Comparison of ENCODE assay signal across 9 cellular contexts in the genomic region with DNA sequence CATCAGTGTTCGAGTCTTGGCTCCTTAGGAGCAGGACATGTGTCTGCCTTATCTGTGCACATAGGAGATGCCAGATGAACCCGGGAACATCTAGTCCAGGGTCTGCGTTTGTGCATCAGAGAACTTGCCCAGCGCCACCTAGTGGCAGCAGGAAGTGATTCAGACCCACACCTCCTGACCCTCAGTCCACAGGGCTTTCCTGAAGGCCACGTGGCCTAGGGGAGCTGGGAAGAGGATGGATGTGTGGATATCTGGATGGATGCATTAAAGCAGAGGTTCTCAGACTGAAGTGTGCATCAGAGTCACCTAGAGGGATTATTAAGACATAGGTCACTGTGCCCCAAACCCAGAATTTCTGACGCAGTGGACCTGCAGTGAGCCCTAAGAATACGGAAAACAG. TPM values are rescaled to one million over a fixed set of nuclear protein-coding genes. Genes with fewer than 3 reads are reported as not detected.
DNase-seq lines count a peak whose midpoint lies in the region; ATAC-seq and TF ChIP-seq lines count a peak whose summit lies in the region.
"Had no signal": no experiment of that assay in that cellular context is flagged by ENCODE, and none has a peak within 500 bp of the region (broad histone marks: within the 10 kb centered on the region; RNA-seq: fewer than 3 reads in every experiment).

No MANE protein-coding gene starts in this region.

- peaks cover 0 to 6% (median 2%) of the 10 kb centered on the region in 4 donors for H3K4me1 ChIP-seq in liver (ENCODE audit: control insufficient read depth in 4 of 4, insufficient read depth in 4 of 4, low read length in 3 of 4)

- 49% methylated on average over 7 of the region's 7 CpGs for WGBS in liver

- ATAC-seq in stimulated activated effector memory CD8-positive, alpha-beta T cell treated with anti-CD3 and anti-CD28 coated beads, Interleukin-12 subunit alpha, Interleukin-12 subunit beta, amount 100 ng/mL, for 72 hours = peak; percentile 61
- ATAC-seq in GM19023 (IDR thresholded peaks at IDR 0.05; ENCODE audit: unreplicated experiment) = no peak

- H3K4me3 ChIP-seq in AG04449 (ENCODE audit: low read depth, low read length) (no peak overlapping the region), cardiac fibroblast (replicated peaks in 1 of 2; ENCODE audit: low read depth in 2 of 2, low read length in 2 of 2) (no peak overlapping the region), liver (ENCODE audit: low read depth in 1 of 3, low read length in 3 of 3) (no peak overlapping the region)

- TF ChIP-seq CTCF in AG04449 (IDR thresholded peaks at IDR 0.05; ENCODE audit: insufficient read depth, low read length, missing control alignments) (peak; percentile 61), GM13976 (IDR thresholded peaks at IDR 0.05; ENCODE audit: borderline replicate concordance, control extremely low read depth, extremely low read depth, insufficient read depth, missing control alignments) (peak; percentile 69), LNCAP (IDR thresholded peaks at IDR 0.05) (peak; percentile 80), cardiac fibroblast (IDR thresholded peaks at IDR 0.05; ENCODE audit: low read depth, low read length) (peak; percentile 55), liver (IDR thresholded peaks at IDR 0.05; ENCODE audit: low read depth, low read length, missing input control) (peak; percentile 49)

- POLR2A ChIA-PET in AG04449 (lab: Yijun Ruan, JAX) = no interaction called here

- no peaks in the 10 kb centered on the region for H3K36me3 ChIP-seq in liver (ENCODE audit: control insufficient read depth in 4 of 4, insufficient read depth in 3 of 4, low read depth in 1 of 4, low read length in 3 of 4)

- H3K9me3 Mint-ChIP-seq in stimulated activated effector memory CD8-positive, alpha-beta T cell treated with anti-CD3 and anti-CD28 coated beads, Interleukin-12 subunit alpha, Interleukin-12 subunit beta, amount 100 ng/mL, for 72 hours = no peaks in the 10 kb centered on the region

- in situ Hi-C loops in GM13976 (cut with MboI; ENCODE audit: low sequenced_read_pairs, unreplicated experiment) = no loop called here

- no peak overlapping the region for H3K27ac ChIP-seq in liver (ENCODE audit: low read depth in 1 of 2, low read length in 2 of 2)

- peak; percentile 43 to 84 for TF ChIP-seq RAD21 in liver (IDR thresholded peaks at IDR 0.05)

- no peaks in the 10 kb centered on the region for H3K36me3 Mint-ChIP-seq in stimulated activated effector memory CD8-positive, alpha-beta T cell treated with anti-CD3 and anti-CD28 coated beads, Interleukin-12 subunit alpha, Interleukin-12 subunit beta, amount 100 ng/mL, for 72 hours

- CTCF ChIA-PET in AG04449 (lab: Yijun Ruan, JAX) = interaction anchor here (0.8 to 4.0 kb wide), 9 partner anchors 10 to 495 kb away, joined by 3 to 28 read pairs (median 5); no protein-coding TSS in a partner anchor

- no peak overlapping the region for H3K4me3 Mint-ChIP-seq in stimulated activated effector memory CD8-positive, alpha-beta T cell treated with anti-CD3 and anti-CD28 coated beads, Interleukin-12 subunit alpha, Interleukin-12 subunit beta, amount 100 ng/mL, for 72 hours

- H3K27me3 ChIP-seq in liver (ENCODE audit: control insufficient read depth in 4 of 4, insufficient read depth in 4 of 4, low read length in 3 of 4) = no peaks in the 10 kb centered on the region

- no peak overlapping the region for H3K27ac Mint-ChIP-seq in stimulated activated effector memory CD8-positive, alpha-beta T cell treated with anti-CD3 and anti-CD28 coated beads, Interleukin-12 subunit alpha, Interleukin-12 subunit beta, amount 100 ng/mL, for 72 hours

- DNase-seq in AG04449 (ENCODE audit: low read depth, low spot score) (no peak), GM13976 (ENCODE audit: low spot score) (peak; percentile 57), T-helper 2 cell (peak in 3 of 5 experiments; percentile 21 to 39 (median 22)), cardiac fibroblast (ENCODE audit: low read depth in 2 of 2) (peak; percentile 27 to 31)
- DNase-seq in stimulated activated effector memory CD8-positive, alpha-beta T cell treated with anti-CD3 and anti-CD28 coated beads, Interleukin-12 subunit alpha, Interleukin-12 subunit beta, amount 100 ng/mL, for 72 hours (ENCODE audit: low spot score in 2 of 2) = peak; percentile 26 to 61

- H3K9ac ChIP-seq in liver (ENCODE audit: low read depth in 1 of 2, low read length in 2 of 2) = no peak overlapping the region

- H3K9me3 ChIP-seq in liver (ENCODE audit: control insufficient read depth in 4 of 4, low read length in 3 of 4) = no peaks in the 10 kb centered on the region

- H3K4me1 Mint-ChIP-seq in stimulated activated effector memory CD8-positive, alpha-beta T cell treated with anti-CD3 and anti-CD28 coated beads, Interleukin-12 subunit alpha, Interleukin-12 subunit beta, amount 100 ng/mL, for 72 hours = no peaks in the 10 kb centered on the region

TF ChIP-seq in liver, 16 proteins besides CTCF, POLR2A, EP300 and RAD21:
- TF ChIP-seq HNF4G (IDR thresholded peaks at IDR 0.05) = peak; percentile 66
- no peak for TF ChIP-seq TAF1 (conservative IDR thresholded peaks at IDR 0.05)
- peak in 1 of 2 donors; percentile 49 for TF ChIP-seq RXRA (IDR thresholded peaks at IDR 0.05)
- peak; percentile 47 to 92 for TF ChIP-seq HNF4A (conservative IDR thresholded peaks at IDR 0.05)
- TF ChIP-seq FOXA1 (IDR thresholded peaks at IDR 0.05) = no peak
- TF ChIP-seq, protein P1, sequence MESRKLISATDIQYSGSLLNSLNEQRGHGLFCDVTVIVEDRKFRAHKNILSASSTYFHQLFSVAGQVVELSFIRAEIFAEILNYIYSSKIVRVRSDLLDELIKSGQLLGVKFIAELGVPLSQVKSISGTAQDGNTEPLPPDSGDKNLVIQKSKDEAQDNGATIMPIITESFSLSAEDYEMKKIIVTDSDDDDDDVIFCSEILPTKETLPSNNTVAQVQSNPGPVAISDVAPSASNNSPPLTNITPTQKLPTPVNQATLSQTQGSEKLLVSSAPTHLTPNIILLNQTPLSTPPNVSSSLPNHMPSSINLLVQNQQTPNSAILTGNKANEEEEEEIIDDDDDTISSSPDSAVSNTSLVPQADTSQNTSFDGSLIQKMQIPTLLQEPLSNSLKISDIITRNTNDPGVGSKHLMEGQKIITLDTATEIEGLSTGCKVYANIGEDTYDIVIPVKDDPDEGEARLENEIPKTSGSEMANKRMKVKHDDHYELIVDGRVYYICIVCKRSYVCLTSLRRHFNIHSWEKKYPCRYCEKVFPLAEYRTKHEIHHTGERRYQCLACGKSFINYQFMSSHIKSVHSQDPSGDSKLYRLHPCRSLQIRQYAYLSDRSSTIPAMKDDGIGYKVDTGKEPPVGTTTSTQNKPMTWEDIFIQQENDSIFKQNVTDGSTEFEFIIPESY (IDR thresholded peaks at IDR 0.05) = no peak
- TF ChIP-seq FOXA2 (IDR thresholded peaks at IDR 0.05) = no peak
- peak in 1 of 2 donors; percentile 7 for TF ChIP-seq GABPA (IDR thresholded peaks at IDR 0.05 in 1 of 2, conservative IDR thresholded peaks at IDR 0.05 in 1 of 2)
- no peak for TF ChIP-seq EGR1 (IDR thresholded peaks at IDR 0.05; ENCODE audit: low read depth in 2 of 2)
- no peak for TF ChIP-seq JUND (IDR thresholded peaks at IDR 0.05)
- TF ChIP-seq YY1 (IDR thresholded peaks at IDR 0.05) = no peak
- TF ChIP-seq, protein P2, sequence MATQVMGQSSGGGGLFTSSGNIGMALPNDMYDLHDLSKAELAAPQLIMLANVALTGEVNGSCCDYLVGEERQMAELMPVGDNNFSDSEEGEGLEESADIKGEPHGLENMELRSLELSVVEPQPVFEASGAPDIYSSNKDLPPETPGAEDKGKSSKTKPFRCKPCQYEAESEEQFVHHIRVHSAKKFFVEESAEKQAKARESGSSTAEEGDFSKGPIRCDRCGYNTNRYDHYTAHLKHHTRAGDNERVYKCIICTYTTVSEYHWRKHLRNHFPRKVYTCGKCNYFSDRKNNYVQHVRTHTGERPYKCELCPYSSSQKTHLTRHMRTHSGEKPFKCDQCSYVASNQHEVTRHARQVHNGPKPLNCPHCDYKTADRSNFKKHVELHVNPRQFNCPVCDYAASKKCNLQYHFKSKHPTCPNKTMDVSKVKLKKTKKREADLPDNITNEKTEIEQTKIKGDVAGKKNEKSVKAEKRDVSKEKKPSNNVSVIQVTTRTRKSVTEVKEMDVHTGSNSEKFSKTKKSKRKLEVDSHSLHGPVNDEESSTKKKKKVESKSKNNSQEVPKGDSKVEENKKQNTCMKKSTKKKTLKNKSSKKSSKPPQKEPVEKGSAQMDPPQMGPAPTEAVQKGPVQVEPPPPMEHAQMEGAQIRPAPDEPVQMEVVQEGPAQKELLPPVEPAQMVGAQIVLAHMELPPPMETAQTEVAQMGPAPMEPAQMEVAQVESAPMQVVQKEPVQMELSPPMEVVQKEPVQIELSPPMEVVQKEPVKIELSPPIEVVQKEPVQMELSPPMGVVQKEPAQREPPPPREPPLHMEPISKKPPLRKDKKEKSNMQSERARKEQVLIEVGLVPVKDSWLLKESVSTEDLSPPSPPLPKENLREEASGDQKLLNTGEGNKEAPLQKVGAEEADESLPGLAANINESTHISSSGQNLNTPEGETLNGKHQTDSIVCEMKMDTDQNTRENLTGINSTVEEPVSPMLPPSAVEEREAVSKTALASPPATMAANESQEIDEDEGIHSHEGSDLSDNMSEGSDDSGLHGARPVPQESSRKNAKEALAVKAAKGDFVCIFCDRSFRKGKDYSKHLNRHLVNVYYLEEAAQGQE (IDR thresholded peaks at IDR 0.05) = no peak
- no peak for TF ChIP-seq SP1 (IDR thresholded peaks at IDR 0.05)
- TF ChIP-seq, protein P3, sequence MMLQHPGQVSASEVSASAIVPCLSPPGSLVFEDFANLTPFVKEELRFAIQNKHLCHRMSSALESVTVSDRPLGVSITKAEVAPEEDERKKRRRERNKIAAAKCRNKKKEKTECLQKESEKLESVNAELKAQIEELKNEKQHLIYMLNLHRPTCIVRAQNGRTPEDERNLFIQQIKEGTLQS (IDR thresholded peaks at IDR 0.05) = no peak
- TF ChIP-seq NR2F2 (IDR thresholded peaks at IDR 0.05) = no peak
- TF ChIP-seq, protein P4, sequence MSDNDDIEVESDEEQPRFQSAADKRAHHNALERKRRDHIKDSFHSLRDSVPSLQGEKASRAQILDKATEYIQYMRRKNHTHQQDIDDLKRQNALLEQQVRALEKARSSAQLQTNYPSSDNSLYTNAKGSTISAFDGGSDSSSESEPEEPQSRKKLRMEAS (IDR thresholded peaks at IDR 0.05) = no peak

RNA-seq across cellular contexts. Expression of a gene that starts 37.3 kb away (rescaled TPM):
- total RNA-seq in liver = under 1 TPM in 1 of 2 donors, not detected in 1; 0.08 TPM
- polyA plus RNA-seq in liver = under 1 TPM in 1 of 2 donors, not detected in 1; 0.16 TPM
- total RNA-seq: mononuclear cell had no signal
